ENCODE assay signal across 12 cellular contexts in the genomic region with DNA sequence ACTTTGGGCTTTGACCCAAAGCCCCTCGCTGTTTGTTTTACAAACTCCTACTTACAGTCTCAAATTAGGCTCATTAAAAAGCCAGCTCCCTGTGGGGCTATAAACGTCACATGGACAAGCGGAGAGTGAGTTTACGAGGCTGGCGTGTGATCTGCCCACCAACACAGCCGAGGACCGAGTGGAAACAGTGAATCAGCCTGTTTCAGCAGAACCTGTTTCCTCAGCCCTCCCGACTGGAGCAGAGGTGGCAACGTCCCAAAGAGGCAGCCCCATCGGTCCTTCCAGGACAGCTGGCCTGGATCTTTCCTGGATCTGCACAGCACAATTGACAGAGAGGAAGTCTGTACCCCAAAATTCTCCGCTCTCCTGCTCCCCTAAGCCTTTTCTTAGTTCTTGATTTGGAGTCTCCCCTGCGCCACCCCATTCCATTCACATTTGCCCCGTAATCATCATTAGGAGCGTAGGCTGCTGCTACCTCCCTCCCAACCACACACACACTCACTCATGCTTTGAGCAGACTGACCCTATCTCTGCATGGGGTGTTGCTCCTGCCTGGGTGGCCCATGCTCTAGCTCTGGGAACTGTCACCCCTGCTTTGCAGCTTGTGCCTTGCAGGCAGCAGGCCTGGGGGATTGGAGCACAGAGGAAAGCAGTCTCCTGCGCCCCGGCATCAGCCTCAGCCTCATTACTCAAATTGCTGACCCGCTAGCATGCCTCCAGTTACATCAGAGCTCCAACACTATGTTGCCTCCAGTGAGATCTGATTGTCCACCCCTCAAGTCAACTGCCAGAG.
DNase-seq lines count a peak whose midpoint lies in the region; ATAC-seq and TF ChIP-seq lines count a peak whose summit lies in the region.
"Had no signal": no experiment of that assay in that cellular context is flagged by ENCODE, and none has a peak within 500 bp of the region (broad histone marks: within the 10 kb centered on the region; RNA-seq: fewer than 3 reads in every experiment).

No MANE protein-coding gene starts in this region.

- peaks cover 14% of the 10 kb centered on the region for H3K4me1 ChIP-seq in psoas muscle

- WGBS in psoas muscle, 3 donors: 38 to 62% (median 45%) methylated on average over 17 of the region's 17 CpGs

- no peak overlapping the region for H3K4me3 ChIP-seq in BJ (ENCODE audit: low read depth, low read length)
- H3K4me3 ChIP-seq in fibroblast of villous mesenchyme (ENCODE audit: low read depth, low read length): no peak overlapping the region
- no peak overlapping the region for H3K4me3 ChIP-seq in psoas muscle

- H3K36me3 ChIP-seq in BJ (ENCODE audit: control insufficient read depth, insufficient read depth, low read length): no peaks in the 10 kb centered on the region
- H3K36me3 ChIP-seq in psoas muscle (ENCODE audit: insufficient read depth in 1 of 2, low read depth in 1 of 2): no peaks in the 10 kb centered on the region

- H3K9me3 ChIP-seq in psoas muscle: no peaks in the 10 kb centered on the region

- no peak for TF ChIP-seq CTCF in BJ (IDR thresholded peaks at IDR 0.05; ENCODE audit: insufficient read depth, low read depth, low read length)
- no peak for TF ChIP-seq CTCF in fibroblast of villous mesenchyme (IDR thresholded peaks at IDR 0.05; ENCODE audit: insufficient read depth, low read depth, low read length)
- TF ChIP-seq CTCF in psoas muscle (IDR thresholded peaks at IDR 0.05): no peak

- DNase-seq in BJ (ENCODE audit: low read depth) (peak; percentile 62), NCI-H69 (lab: John Stamatoyannopoulos, UW) (peak; percentile 92), fibroblast of villous mesenchyme (ENCODE audit: low read depth) (peak; percentile 94), psoas muscle (peak; percentile 67 to 84), amniotic stem cell (lab: John Stamatoyannopoulos, UW) (no peak), NCI-H1048 (lab: John Stamatoyannopoulos, UW) (no peak), GOT3 (lab: John Stamatoyannopoulos, UW) (no peak)
- no peak for DNase-seq in activated naive CD4-positive, alpha-beta T cell (lab: John Stamatoyannopoulos, UW)
- DNase-seq: central memory CD4-positive, alpha-beta T cell; NCI-H774; stimulated activated CD4-positive, alpha-beta T cell treated with anti-CD3 and anti-CD28 coated beads, Interleukin-4, amount 100 ng/mL, for 24 hours had no signal

- peak in 3 of 4 donors; percentile 26 to 64 (median 57) for ATAC-seq in psoas muscle
- ATAC-seq: activated CD4-positive, CD25-positive, alpha-beta regulatory T cell treated with anti-CD3 and anti-CD28 coated beads, Interleukin-2, amount 50 U/mL, for 24 hours had no signal

- POLR2A ChIA-PET in BJ (lab: Charles Lee): no interaction called here

- H3K27me3 ChIP-seq in BJ (ENCODE audit: control insufficient read depth, insufficient read depth, low read length) (peaks cover 3% of the 10 kb centered on the region; the same call in 1 of the 2 replicates), psoas muscle (ENCODE audit: insufficient read depth in 3 of 3, low read length in 2 of 3) (no peaks in the 10 kb centered on the region)

- H3K27ac ChIP-seq in psoas muscle: no peak overlapping the region

- intact Hi-C loops in psoas muscle (cut with DNase I): no loop called here

- CTCF ChIA-PET in BJ (lab: Yijun Ruan, JAX): interaction anchor here (1.4 kb wide), 1 partner anchor 12 kb away, joined by 3 read pairs; no protein-coding TSS in a partner anchor

Comparison
In these comparisons a context has a peak if more than half of its experiments do, and no peak if none do; other contexts are left out.
1. DNase-seq: peak in BJ (single experiment), NCI-H69 (single experiment), fibroblast of villous mesenchyme (single experiment) and psoas muscle (2 of 2); none in amniotic stem cell (single experiment), NCI-H1048 (single experiment), activated naive CD4-positive, alpha-beta T cell (0 of 4) and GOT3 (single experiment).